Comparison of ENCODE assay signal across 29 cellular contexts in the genomic region with DNA sequence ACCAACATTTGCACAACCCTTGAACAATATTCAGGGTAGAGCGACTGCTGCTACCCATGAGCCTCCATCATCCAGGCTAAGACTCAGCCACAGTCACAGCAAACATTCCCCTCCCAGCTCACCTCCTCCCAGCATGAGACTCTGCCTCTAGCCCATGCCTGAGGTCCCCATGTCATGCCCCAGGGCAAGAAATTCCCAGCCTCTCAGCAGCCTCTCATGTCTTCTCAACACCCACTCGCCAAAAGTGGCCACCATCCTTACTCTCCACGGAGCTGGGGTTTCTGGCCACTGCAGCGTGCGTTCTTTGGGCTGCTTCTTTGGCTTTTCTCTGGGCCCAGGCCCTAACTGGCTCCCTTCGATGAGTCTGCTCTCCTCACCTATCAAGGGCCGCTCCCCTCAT.
"Had no signal": no experiment of that assay in that cellular context is flagged by ENCODE, and none has a peak within 500 bp of the region (broad histone marks: within the 10 kb centered on the region; RNA-seq: fewer than 3 reads in every experiment).

No MANE protein-coding gene starts in this region.

- H3K36me3 ChIP-seq: neural progenitor cell, pancreas, suprapubic skin, thyroid gland, vagina had no signal

- FAIRE-seq: kidney, pancreas, small intestine had no signal

- H3K4me3 Mint-ChIP-seq: endodermal cell; naive thymus-derived CD4-positive, alpha-beta T cell; nephron; neural progenitor cell; stimulated activated naive CD8-positive, alpha-beta T cell treated with anti-CD3 and anti-CD28 coated beads, Interleukin-15, amount 100 ng/mL, for 72 hours had no signal

- H3K4me2 ChIP-seq: neural progenitor cell had no signal

- H3K4me1 ChIP-seq: foreskin keratinocyte, pancreas, suprapubic skin, vagina had no signal

- H3K27ac Mint-ChIP-seq: endodermal cell; naive thymus-derived CD4-positive, alpha-beta T cell; nephron; neural progenitor cell; stimulated activated naive CD8-positive, alpha-beta T cell treated with anti-CD3 and anti-CD28 coated beads, Interleukin-15, amount 100 ng/mL, for 72 hours had no signal

- H2AFZ ChIP-seq: neural progenitor cell had no signal

- H3K36me3 Mint-ChIP-seq: naive thymus-derived CD4-positive, alpha-beta T cell; neural progenitor cell had no signal

- H3K27me3 ChIP-seq: foreskin keratinocyte, neural progenitor cell, pancreas, thyroid gland, vagina had no signal

- H3K27ac ChIP-seq: dorsolateral prefrontal cortex, epithelial cell of prostate, foreskin keratinocyte, neural progenitor cell, pancreas, suprapubic skin, thyroid gland, vagina had no signal

- H3K4me1 Mint-ChIP-seq: endodermal cell; naive thymus-derived CD4-positive, alpha-beta T cell; stimulated activated naive CD8-positive, alpha-beta T cell treated with anti-CD3 and anti-CD28 coated beads, Interleukin-15, amount 100 ng/mL, for 72 hours had no signal

- DNase-seq: cortex of kidney; effector CD8-positive, alpha-beta T cell; endodermal cell; foreskin keratinocyte; glutamatergic neuron; mammary epithelial cell; mesendoderm; midbrain; naive thymus-derived CD4-positive, alpha-beta T cell; occipital lobe; pancreas; right cardiac atrium; small intestine; stimulated activated CD4-positive, alpha-beta T cell treated with anti-CD3 and anti-CD28 coated beads, Interleukin-1b, Interleukin-23, amount 100 ng/mL, for 48 hours; stimulated activated CD4-positive, alpha-beta T cell treated with anti-CD3 and anti-CD28 coated beads, Interleukin-4, amount 100 ng/mL, for 1 hour; stimulated activated CD8-positive, alpha-beta memory T cell treated with anti-CD3 and anti-CD28 coated beads, Interleukin-4, amount 100 ng/mL, for 48 hours; stimulated activated naive CD4-positive, alpha-beta T cell; stimulated activated naive CD8-positive, alpha-beta T cell treated with anti-CD3 and anti-CD28 coated beads, Interleukin-15, amount 100 ng/mL, for 72 hours; thyroid gland; trophoblast cell had no signal

- H3K9me3 Mint-ChIP-seq: endodermal cell, nephron, neural progenitor cell had no signal

- H3K4me3 ChIP-seq: dorsolateral prefrontal cortex, neural progenitor cell, pancreas, suprapubic skin, thyroid gland, vagina had no signal

- ATAC-seq: esophagus mucosa; foreskin keratinocyte; left lobe of liver; naive thymus-derived CD4-positive, alpha-beta T cell; pancreas; stimulated activated naive CD8-positive, alpha-beta T cell treated with anti-CD3 and anti-CD28 coated beads, Interleukin-15, amount 100 ng/mL, for 72 hours had no signal

- H3K9ac ChIP-seq: neural progenitor cell had no signal

- H3K9me3 ChIP-seq: pancreas, suprapubic skin, thyroid gland, vagina had no signal
